ENCODE assay signal across 18 cellular contexts in genomic region chr17:726331-726919, GRCh38. TPM values are rescaled to one million over a fixed set of nuclear protein-coding genes. Genes with fewer than 3 reads are reported as not detected.
DNase-seq lines count a peak whose midpoint lies in the region; ATAC-seq and TF ChIP-seq lines count a peak whose summit lies in the region.
"Had no signal": no experiment of that assay in that cellular context is flagged by ENCODE, and none has a peak within 500 bp of the region (broad histone marks: within the 10 kb centered on the region; RNA-seq: fewer than 3 reads in every experiment).

No MANE protein-coding gene starts in this region.

- no peak overlapping the region for H2BK12ac ChIP-seq in H9 (ENCODE audit: insufficient read length, low read depth, low read length)

- H4K20me1 ChIP-seq in H9 (ENCODE audit: control insufficient read depth, insufficient read depth, insufficient read length), result no peaks in the 10 kb centered on the region

- H3K9ac ChIP-seq in H9 (ENCODE audit: extremely low read depth, insufficient read length, low read length), result no peak overlapping the region
- peak overlapping the region; percentile 29; the same call in 1 of the 2 replicates for H3K9ac ChIP-seq in iPS-20b (ENCODE audit: low read depth, low read length)

- CTCF ChIA-PET in WTC11 (lab: Charles Lee), result interaction anchor here (1.0 to 1.5 kb wide), 5 partner anchors 11 to 273 kb away, joined by 3 to 5 read pairs (median 4); partner anchors contain the start of gene TIMM22

- H3K4ac ChIP-seq in H9 (ENCODE audit: low read depth, low read length), result no peak overlapping the region

- H3T11ph ChIP-seq in H9 (ENCODE audit: low read length), result no peak overlapping the region

- H3K27me3 ChIP-seq in H9 (ENCODE audit: insufficient read depth, low read length) (no peaks in the 10 kb centered on the region), iPS-20b (ENCODE audit: insufficient read depth, low read length) (peaks cover 9% of the 10 kb centered on the region)

- H2BK15ac ChIP-seq in H9 (ENCODE audit: low read depth, low read length), result no peak overlapping the region

- H3K27ac ChIP-seq in H9 (ENCODE audit: insufficient read length, low read depth, low read length) (no peak overlapping the region), iPS-20b (ENCODE audit: low read length) (no peak overlapping the region)
- H3K27ac ChIP-seq: psoas muscle had no signal

- ATAC-seq in WTC11 (peak; percentile 76), GM21381 (IDR thresholded peaks at IDR 0.05; ENCODE audit: unreplicated experiment) (no peak), left cardiac atrium (no peak)
- no peak for ATAC-seq in stimulated activated naive B cell treated with anti-CD40 and anti-IgM and Interleukin-4, amounts not matched to agents 10 μg/mL and 1 μg/mL and 100 μg/mL, for 72 hours (replicated peaks)
- ATAC-seq: psoas muscle had no signal

- no peak overlapping the region for H2AK5ac ChIP-seq in H9 (ENCODE audit: insufficient read length, low read length)

- no peaks in the 10 kb centered on the region for H3K36me3 ChIP-seq in iPS-20b (ENCODE audit: insufficient read depth, low read depth, low read length)

- peak overlapping the region; percentile 22 for H4K91ac ChIP-seq in H9 (ENCODE audit: insufficient read length, low read depth, low read length)

- no peak overlapping the region for H2BK20ac ChIP-seq in H9 (ENCODE audit: low read depth, low read length, poor library complexity, severe bottlenecking)

- H2AFZ ChIP-seq in H9 (ENCODE audit: low read length), result no peak overlapping the region

- H3K9me3 ChIP-seq in H9 (ENCODE audit: control insufficient read depth, low read depth, low read length) (no peaks in the 10 kb centered on the region), iPS-20b (ENCODE audit: insufficient read depth, low read depth, low read length) (no peaks in the 10 kb centered on the region)
- H3K9me3 ChIP-seq: psoas muscle had no signal

- DNase-seq in H9, result peak; percentile 56
- peak; percentile 23 for DNase-seq in WTC11 (ENCODE audit: low spot score)
- peak; percentile 38 for DNase-seq in posterior vena cava (ENCODE audit: low spot score)
- DNase-seq in left cardiac atrium, result no peak
- DNase-seq in glutamatergic neuron, result no peak
- DNase-seq in stimulated activated naive B cell treated with anti-CD40 and anti-IgM and Interleukin-4, amounts not matched to agents 10 μg/mL and 1 μg/mL and 100 μg/mL, for 72 hours, result no peak
- DNase-seq: amygdala; CD8-positive, alpha-beta memory T cell; erythroblast; NCI-H1105 treated with DMSO at 0.1 percent for 48 hours; psoas muscle; Right ventricle myocardium superior; stimulated activated CD4-positive, alpha-beta T cell treated with anti-CD3 and anti-CD28 coated beads, Interleukin-12 subunit alpha, Interleukin-12 subunit beta, amount 100 ng/mL, for 4 hours; stimulated activated naive CD4-positive, alpha-beta T cell had no signal

- H3K4me3 Mint-ChIP-seq in H9, result peak overlapping the region; percentile 37 to 52; a peak in 4 of 5 replicates
- H3K4me3 Mint-ChIP-seq in WTC11, result peak overlapping the region; percentile 18; the same call in 1 of the 2 replicates
- no peak overlapping the region for H3K4me3 Mint-ChIP-seq in glutamatergic neuron (ENCODE audit: unreplicated experiment)
- no peak overlapping the region for H3K4me3 Mint-ChIP-seq in stimulated activated naive B cell treated with anti-CD40 and anti-IgM and Interleukin-4, amounts not matched to agents 10 μg/mL and 1 μg/mL and 100 μg/mL, for 72 hours
- H3K4me3 Mint-ChIP-seq: T-helper 1 cell treated with Interleukin-12 subunit alpha and Interleukin-12 subunit beta and Interleukin-4 antibody, amounts not matched to agents 30 μg/mL and 1 μg/mL, for 36 hours had no signal

- peak overlapping the region; percentile 13 for H3K18ac ChIP-seq in H9 (ENCODE audit: insufficient read length, low read depth, low read length)

- H3K79me1 ChIP-seq in H9 (ENCODE audit: insufficient read depth, low read depth, low read length, poor library complexity, severe bottlenecking), result no peaks in the 10 kb centered on the region

- no peak overlapping the region for H3K56ac ChIP-seq in H9 (ENCODE audit: insufficient read length, low read depth, low read length)

- peaks cover 4% of the 10 kb centered on the region for H3K27me3 Mint-ChIP-seq in H9 (ENCODE audit: low read depth)
- H3K27me3 Mint-ChIP-seq in WTC11 (ENCODE audit: low read depth), result peaks cover 6% of the 10 kb centered on the region
- peaks cover 3% of the 10 kb centered on the region for H3K27me3 Mint-ChIP-seq in glutamatergic neuron (ENCODE audit: unreplicated experiment)
- peaks cover 3 to 23% of the 10 kb centered on the region in 2 donors for H3K27me3 Mint-ChIP-seq in stimulated activated naive B cell treated with anti-CD40 and anti-IgM and Interleukin-4, amounts not matched to agents 10 μg/mL and 1 μg/mL and 100 μg/mL, for 72 hours

- no peak overlapping the region for H4K8ac ChIP-seq in H9 (replicated peaks; ENCODE audit: insufficient read length, low read depth, low read length)

- peak overlapping the region; percentile 41; the same call in 1 of the 2 replicates for H3K4me3 ChIP-seq in iPS-20b (ENCODE audit: low read length)
- H3K4me3 ChIP-seq: psoas muscle had no signal

- POLR2A ChIA-PET in WTC11 (lab: Charles Lee), result interaction anchor here (0.5 kb wide), 1 partner anchor 95 kb away, joined by 3 read pairs; no protein-coding TSS in a partner anchor

- TF ChIP-seq CTCF in H9 (conservative IDR thresholded peaks at IDR 0.05), result no peak
- TF ChIP-seq CTCF in WTC11 (IDR thresholded peaks at IDR 0.05), result no peak
- TF ChIP-seq CTCF in glutamatergic neuron (IDR thresholded peaks at IDR 0.05; ENCODE audit: partially characterized antibody, unreplicated experiment), result no peak

- peak overlapping the region; percentile 7 for H3K4me2 ChIP-seq in H9 (ENCODE audit: insufficient read depth, insufficient read length, low read length)

- H3K36me3 Mint-ChIP-seq in H9 (ENCODE audit: insufficient read depth in 1 of 3, low read depth in 3 of 3) (no peaks in the 10 kb centered on the region), WTC11 (no peaks in the 10 kb centered on the region), glutamatergic neuron (ENCODE audit: unreplicated experiment) (no peaks in the 10 kb centered on the region)
- no peaks in the 10 kb centered on the region for H3K36me3 Mint-ChIP-seq in stimulated activated naive B cell treated with anti-CD40 and anti-IgM and Interleukin-4, amounts not matched to agents 10 μg/mL and 1 μg/mL and 100 μg/mL, for 72 hours
- H3K36me3 Mint-ChIP-seq: CD8-positive, alpha-beta memory T cell had no signal

- no peaks in the 10 kb centered on the region; the same call in 1 of the 2 replicates for H3K4me1 ChIP-seq in H9 (ENCODE audit: insufficient read depth, low read length)
- H3K4me1 ChIP-seq in iPS-20b (ENCODE audit: insufficient read depth, low read length), result peaks cover 3% of the 10 kb centered on the region; the same call in 1 of the 2 replicates
- H3K4me1 ChIP-seq: psoas muscle had no signal

- no peaks in the 10 kb centered on the region for H3K79me2 ChIP-seq in H9 (ENCODE audit: insufficient read depth, low read length)

- no peak overlapping the region for H4K5ac ChIP-seq in H9 (ENCODE audit: insufficient read length, low read depth, low read length)

- H3K9me3 Mint-ChIP-seq in H9 (no peaks in the 10 kb centered on the region), WTC11 (no peaks in the 10 kb centered on the region), glutamatergic neuron (ENCODE audit: unreplicated experiment) (peaks cover 2% of the 10 kb centered on the region)
- H3K9me3 Mint-ChIP-seq in stimulated activated naive B cell treated with anti-CD40 and anti-IgM and Interleukin-4, amounts not matched to agents 10 μg/mL and 1 μg/mL and 100 μg/mL, for 72 hours, result no peaks in the 10 kb centered on the region
- H3K9me3 Mint-ChIP-seq: activated T-helper 2 cell treated with anti-CD3 and anti-CD28 coated beads, Interferon-gamma antibody, Interleukin-2, Interleukin-4, amounts not matched to agents 10 μg/mL and 5 μg/mL and 100 μg/mL, durations not matched to agents 14 hours and 24 hours and 36 hours; CD8-positive, alpha-beta memory T cell; T-helper 1 cell treated with Interleukin-12 subunit alpha and Interleukin-12 subunit beta and Interleukin-4 antibody, amounts not matched to agents 30 μg/mL and 1 μg/mL, for 36 hours had no signal

- H3K4me1 Mint-ChIP-seq in H9, result peaks cover 11 to 23% of the 10 kb centered on the region in 2 experiments
- peaks cover 16% of the 10 kb centered on the region for H3K4me1 Mint-ChIP-seq in WTC11
- peaks cover 2% of the 10 kb centered on the region for H3K4me1 Mint-ChIP-seq in glutamatergic neuron (ENCODE audit: low read depth, unreplicated experiment)
- peaks cover 0 to 3% of the 10 kb centered on the region in 2 donors for H3K4me1 Mint-ChIP-seq in stimulated activated naive B cell treated with anti-CD40 and anti-IgM and Interleukin-4, amounts not matched to agents 10 μg/mL and 1 μg/mL and 100 μg/mL, for 72 hours

- H3K23ac ChIP-seq in H9 (ENCODE audit: insufficient read length, low read depth, low read length), result no peak overlapping the region

- peak overlapping the region in 2 of 3 experiments; percentile 21 to 66; a peak in 2 of 7 replicates for H3K27ac Mint-ChIP-seq in H9
- H3K27ac Mint-ChIP-seq in WTC11, result peak overlapping the region; percentile 92
- H3K27ac Mint-ChIP-seq in glutamatergic neuron (ENCODE audit: unreplicated experiment), result no peak overlapping the region
- no peak overlapping the region for H3K27ac Mint-ChIP-seq in stimulated activated naive B cell treated with anti-CD40 and anti-IgM and Interleukin-4, amounts not matched to agents 10 μg/mL and 1 μg/mL and 100 μg/mL, for 72 hours
- H3K27ac Mint-ChIP-seq: activated T-helper 2 cell treated with anti-CD3 and anti-CD28 coated beads, Interferon-gamma antibody, Interleukin-2, Interleukin-4, amounts not matched to agents 10 μg/mL and 5 μg/mL and 100 μg/mL, durations not matched to agents 14 hours and 24 hours and 36 hours; CD8-positive, alpha-beta memory T cell; T-helper 1 cell treated with Interleukin-12 subunit alpha and Interleukin-12 subunit beta and Interleukin-4 antibody, amounts not matched to agents 30 μg/mL and 1 μg/mL, for 36 hours had no signal

- no CpG with 5 or more reads among the region's 19 CpGs for WGBS in H9 (ENCODE audit: extremely low coverage, insufficient read length, low lambda C conversion rate)

- H2BK5ac ChIP-seq in H9 (ENCODE audit: insufficient read length, low read length), result no peak overlapping the region

- H3K14ac ChIP-seq in H9 (ENCODE audit: insufficient read depth, low read length), result no peak overlapping the region; the same call in 1 of the 2 replicates

- no peaks in the 10 kb centered on the region for H3K23me2 ChIP-seq in H9 (ENCODE audit: insufficient read length, low read depth, low read length, poor library complexity, severe bottlenecking)

- H2BK120ac ChIP-seq in H9 (ENCODE audit: low read depth, low read length, poor library complexity, severe bottlenecking), result no peak overlapping the region

- intact Hi-C loops in posterior vena cava (cut with DNase I) (no loop called here), left cardiac atrium (cut with DNase I) (no loop called here)

RNA-seq across cellular contexts. Expression of gene TLCD3A, which starts 6.0 kb away (rescaled TPM):
- total RNA-seq in H9 (2021) (27.3 and 29.6 TPM in 2 replicates), WTC11 (2021) (21.6 to 24.9 TPM (median 23.4 TPM) in 3 replicates), posterior vena cava (10 to 100 TPM in 1 of 2 donors, 1 to 10 TPM in 1; 9.9 to 10.4 TPM), left cardiac atrium (1 to 10 TPM; 4.8 to 8.3 TPM), glutamatergic neuron (ENCODE audit: unreplicated experiment) (9.4 TPM)

RNA-seq across cellular contexts. Expression of gene VPS53, which starts 11.8 kb away (rescaled TPM):
- 56.2 and 57.0 TPM in 2 replicates for total RNA-seq in H9 (2021)
- 44.5 to 55.6 TPM (median 49.8 TPM) in 3 replicates for total RNA-seq in WTC11 (2021)
- total RNA-seq in posterior vena cava, result 10 to 100 TPM; 61.5 to 62.8 TPM
- total RNA-seq in left cardiac atrium, result 10 to 100 TPM; 39.7 to 61.9 TPM
- total RNA-seq in glutamatergic neuron (ENCODE audit: unreplicated experiment), result 96.4 TPM

RNA-seq across cellular contexts. Expression of gene GEMIN4, which starts 25.6 kb away (rescaled TPM):
- 54.7 and 56.8 TPM in 2 replicates for total RNA-seq in H9 (2021)
- total RNA-seq in WTC11 (2021), result 39.9 to 48.4 TPM (median 42.1 TPM) in 3 replicates
- total RNA-seq in posterior vena cava, result 10 to 100 TPM; 12.5 to 13.2 TPM
- 10 to 100 TPM; 11.8 to 15.4 TPM for total RNA-seq in left cardiac atrium
- total RNA-seq in glutamatergic neuron (ENCODE audit: unreplicated experiment), result 19.9 TPM

RNA-seq across cellular contexts. Expression of gene GLOD4, which starts 55.7 kb away (rescaled TPM):
- total RNA-seq in H9 (2021) (99.8 and 106 TPM in 2 replicates), WTC11 (2021) (69.0 to 73.3 TPM (median 69.1 TPM) in 3 replicates), posterior vena cava (10 to 100 TPM; 40.2 to 41.5 TPM), left cardiac atrium (10 to 100 TPM; 32.7 to 41.1 TPM), glutamatergic neuron (ENCODE audit: unreplicated experiment) (80.1 TPM)

RNA-seq across cellular contexts. Expression of gene MRM3, which starts 55.7 kb away (rescaled TPM):
- total RNA-seq in H9 (2021) (24.3 and 25.3 TPM in 2 replicates), WTC11 (2021) (23.1 to 25.0 TPM (median 24.3 TPM) in 3 replicates), posterior vena cava (1 to 10 TPM; 7.4 to 7.8 TPM), left cardiac atrium (10 to 100 TPM; 14.9 to 17.7 TPM), glutamatergic neuron (ENCODE audit: unreplicated experiment) (11.8 TPM)

Comparison
In these comparisons a context has a peak if more than half of its experiments do, and no peak if none do; other contexts are left out.
1. DNase-seq: peak in H9 (single experiment), WTC11 (single experiment) and posterior vena cava (single experiment); none in left cardiac atrium (single experiment), glutamatergic neuron (single experiment) and stimulated activated naive B cell treated with anti-CD40 and anti-IgM and Interleukin-4, amounts not matched to agents 10 μg/mL and 1 μg/mL and 100 μg/mL, for 72 hours (single experiment).
2. H3K27ac Mint-ChIP-seq: peak in H9 (2 of 3) and WTC11 (single experiment); none in glutamatergic neuron (single experiment) and stimulated activated naive B cell treated with anti-CD40 and anti-IgM and Interleukin-4, amounts not matched to agents 10 μg/mL and 1 μg/mL and 100 μg/mL, for 72 hours (single experiment).
3. H3K4me3 Mint-ChIP-seq: peak in H9 (2 of 2) and WTC11 (single experiment); none in glutamatergic neuron (single experiment) and stimulated activated naive B cell treated with anti-CD40 and anti-IgM and Interleukin-4, amounts not matched to agents 10 μg/mL and 1 μg/mL and 100 μg/mL, for 72 hours (0 of 2).